Comparison of ENCODE assay signal across 13 cellular contexts in genomic region chr12:104692335-104693218, GRCh38.
DNase-seq lines count a peak whose midpoint lies in the region; ATAC-seq, FAIRE-seq and TF ChIP-seq lines count a peak whose summit lies in the region.
"Had no signal": no experiment of that assay in that cellular context is flagged by ENCODE, and none has a peak within 500 bp of the region (broad histone marks: within the 10 kb centered on the region; RNA-seq: fewer than 3 reads in every experiment).

No MANE protein-coding gene starts in this region.

- peaks cover 40% of the 10 kb centered on the region for H3K4me1 Mint-ChIP-seq in HFFc6 (ENCODE audit: low read depth)

- no peak for TF ChIP-seq RAD21 in GM12878 (IDR thresholded peaks at IDR 0.05; ENCODE audit: insufficient read depth, low read depth, low read length)

- TF ChIP-seq CTCF in GM12875 (IDR thresholded peaks at IDR 0.05; ENCODE audit: borderline replicate concordance, insufficient read depth, low read depth, low read length) (no peak), GM12878 (IDR thresholded peaks at IDR 0.05 in 2 of 3, conservative IDR thresholded peaks at IDR 0.05 in 1 of 3; ENCODE audit: control insufficient read depth in 2 of 3, extremely low read depth in 1 of 3, insufficient read depth in 1 of 3, low read depth in 3 of 3, low read length in 3 of 3) (no peak), HFFc6 (IDR thresholded peaks at IDR 0.05) (no peak)

- no peak for TF ChIP-seq POLR2A in GM12878 (IDR thresholded peaks at IDR 0.05; ENCODE audit: low read depth, low read length)

- peaks cover 9% of the 10 kb centered on the region for H3K36me3 Mint-ChIP-seq in HFFc6 (ENCODE audit: low read depth)

- peaks cover 2% of the 10 kb centered on the region for H3K27me3 Mint-ChIP-seq in HFFc6 (ENCODE audit: insufficient read depth)

- H3K27ac Mint-ChIP-seq in HFFc6 = no peak overlapping the region
- H3K27ac Mint-ChIP-seq: progenitor cell of endocrine pancreas had no signal

- SMC1A ChIA-PET in GM12878 (lab: Charles Lee; ENCODE audit: uncharacterized antibody, unreplicated experiment) = interaction anchor here (0.6 to 5.4 kb wide), 8 partner anchors 9 to 296 kb away, joined by 3 to 47 read pairs (median 4); no protein-coding TSS in a partner anchor

- H3K36me3 ChIP-seq in GM12878 (ENCODE audit: control insufficient read depth in 2 of 2, insufficient read depth in 2 of 2, low read length in 1 of 2) = no peaks in the 10 kb centered on the region
- no peaks in the 10 kb centered on the region for H3K36me3 ChIP-seq in Karpas-422 (ENCODE audit: insufficient read depth, low read length)
- H3K36me3 ChIP-seq: left ventricle myocardium inferior had no signal

- no peaks in the 10 kb centered on the region for H3K27me3 ChIP-seq in GM12878 (replicated peaks in 1 of 2; ENCODE audit: control insufficient read depth in 2 of 2, insufficient read depth in 2 of 2, low read length in 1 of 2)
- no peaks in the 10 kb centered on the region for H3K27me3 ChIP-seq in Karpas-422 (ENCODE audit: low read length)

- no peak for TF ChIP-seq EP300 in GM12878 (IDR thresholded peaks at IDR 0.05; ENCODE audit: borderline replicate concordance in 1 of 2, control insufficient read depth in 1 of 2, low read depth in 2 of 2, low read length in 2 of 2)

- H4K20me1 ChIP-seq in GM12878 (ENCODE audit: control insufficient read depth, insufficient read depth) (no peaks in the 10 kb centered on the region), Karpas-422 (ENCODE audit: insufficient read depth, low read depth, low read length) (no peaks in the 10 kb centered on the region)

- FAIRE-seq in GM12878 (lab: Jason Lieb, UNC) = no peak
- FAIRE-seq: frontal cortex had no signal

- no peak overlapping the region for H3K4me3 Mint-ChIP-seq in HFFc6

- POLR2A ChIA-PET in GM12878 (lab: Charles Lee) = interaction anchor here (1.0 to 1.7 kb wide), 4 partner anchors 9 to 19 kb away, joined by 3 to 5 read pairs (median 4); no protein-coding TSS in a partner anchor

- RAD21 ChIA-PET in GM12878 (lab: Charles Lee; ENCODE audit: unreplicated experiment) = interaction anchor here (0.9 to 5.8 kb wide), 6 partner anchors 10 to 315 kb away, joined by 3 to 38 read pairs (median 3); no protein-coding TSS in a partner anchor

- in situ Hi-C loops in GM12878 (cut with MboI) = no loop called here

- peak; percentile 52 for DNase-seq in GM12878 (ENCODE audit: low read depth, low spot score)
- DNase-seq in Karpas-422 = no peak
- no peak for DNase-seq in HFFc6
- no peak for DNase-seq in medulla oblongata (ENCODE audit: extremely low spot score)
- DNase-seq: activated effector memory CD4-positive, alpha-beta T cell treated with anti-CD3 and anti-CD28 coated beads, Interleukin-2, amount 50 U/mL, for 16 hours; DMS79; left ventricle myocardium inferior; NCI-H1694 treated with DMSO at 0.1 percent for 48 hours had no signal

- H3K4me1 ChIP-seq in GM12878 (ENCODE audit: control insufficient read depth, insufficient read depth, low read length) (peaks cover 42% of the 10 kb centered on the region), Karpas-422 (ENCODE audit: low read length) (peaks cover 4% of the 10 kb centered on the region)

- H3K27ac ChIP-seq in GM12878 (ENCODE audit: control insufficient read depth, insufficient read depth) (peak overlapping the region; percentile 67), Karpas-422 (ENCODE audit: low read length) (no peak overlapping the region)
- H3K27ac ChIP-seq: left ventricle myocardium inferior had no signal

- 13% methylated on average over 7 of the region's 7 CpGs for WGBS in GM12878 (ENCODE audit: insufficient coverage, insufficient replicate concordance, low lambda C conversion rate, missing lambda C conversion rate)

- H3K4me2 ChIP-seq in GM12878 (ENCODE audit: control insufficient read depth, insufficient read depth) (peak overlapping the region; percentile 78), Karpas-422 (ENCODE audit: low read depth, low read length, poor library complexity, severe bottlenecking) (no peak overlapping the region)

- H3K79me2 ChIP-seq in GM12878 (ENCODE audit: control insufficient read depth, insufficient read depth, low read length) = peaks cover 3% of the 10 kb centered on the region
- H3K79me2 ChIP-seq in Karpas-422 (ENCODE audit: low read length) = no peaks in the 10 kb centered on the region

- ATAC-seq in GM19351 (IDR thresholded peaks at IDR 0.05; ENCODE audit: unreplicated experiment) = peak; percentile 41
- peak; percentile 43 for ATAC-seq in HG02885 (IDR thresholded peaks at IDR 0.05; ENCODE audit: poor library complexity, unreplicated experiment)
- ATAC-seq in GM12878 = peak; percentile 44

- H2AFZ ChIP-seq in GM12878 (ENCODE audit: control insufficient read depth, low read depth, low read length) (peak overlapping the region; percentile 2), Karpas-422 (ENCODE audit: low read length) (no peak overlapping the region)

- H3K9me3 ChIP-seq in GM12878 (replicated peaks; ENCODE audit: control insufficient read depth, insufficient read depth, low read length) = peaks cover 3% of the 10 kb centered on the region; the same call in 2 of the 3 replicates
- no peaks in the 10 kb centered on the region for H3K9me3 ChIP-seq in Karpas-422 (ENCODE audit: low read length)

- H3K4me3 ChIP-seq in GM12875 (ENCODE audit: low read depth, low read length) (peak overlapping the region; percentile 11), GM12878 (peak overlapping the region; percentile 39; the same call in 1 of the 2 replicates), Karpas-422 (ENCODE audit: low read length) (no peak overlapping the region)
- H3K4me3 ChIP-seq: left ventricle myocardium inferior had no signal

- BruUV-seq in GM12878 (replicated peaks; lab: Mats Ljungman, UMichigan) = no TSS peak

- H3K9ac ChIP-seq in GM12878 (ENCODE audit: control insufficient read depth, insufficient read depth, low read length) (peak overlapping the region; percentile 32; the same call in 1 of the 2 replicates), Karpas-422 (ENCODE audit: low read length) (no peak overlapping the region)

- intact Hi-C loops in GM12878 (cut with micrococcal nuclease; ENCODE audit: unreplicated experiment) = no loop called here

- no peaks in the 10 kb centered on the region; the same call in 1 of the 2 replicates for H3K9me3 Mint-ChIP-seq in HFFc6

- CTCF ChIA-PET in GM12878 (lab: Yijun Ruan, JAX) = interaction anchor here (1.0 to 1.5 kb wide), 4 partner anchors 21 to 113 kb away, joined by 3 read pairs; no protein-coding TSS in a partner anchor

- H3K9me2 ChIP-seq in Karpas-422 (replicated peaks; ENCODE audit: insufficient read depth, low read length) = no peaks in the 10 kb centered on the region

TF ChIP-seq in GM12878, 131 proteins besides CTCF, POLR2A, EP300 and RAD21 (continues in another document):
- TF ChIP-seq USF2 (IDR thresholded peaks at IDR 0.05; ENCODE audit: borderline replicate concordance, low read depth, low read length) (no peak), FOS (IDR thresholded peaks at IDR 0.05; ENCODE audit: borderline replicate concordance, extremely low read depth, insufficient read length) (no peak), MTA2 (IDR thresholded peaks at IDR 0.05; ENCODE audit: low read depth) (0 out of 2 replicates have a peak, but pooled peaks have one; percentile 12), DPF2 (IDR thresholded peaks at IDR 0.05) (0 out of 2 replicates have a peak, but pooled peaks have one; percentile 11), POU2F2 (IDR thresholded peaks at IDR 0.05; ENCODE audit: borderline replicate concordance, low read depth, low read length) (peak; percentile 80; the same call in 2 of the 3 replicates), RB1 (IDR thresholded peaks at IDR 0.05; ENCODE audit: borderline replicate concordance) (no peak), PBX3 (IDR thresholded peaks at IDR 0.05; ENCODE audit: insufficient replicate concordance, low read depth, low read length) (peak; percentile 57)
